In genomic region chr2:197940346-197940745, GRCh38 we compare ENCODE assay signal across 31 cellular contexts.
"Had no signal": no experiment of that assay in that cellular context is flagged by ENCODE, and none has a peak within 500 bp of the region (broad histone marks: within the 10 kb centered on the region; RNA-seq: fewer than 3 reads in every experiment).

No MANE protein-coding gene starts in this region.

- H3K27me3 Mint-ChIP-seq: activated CD4-positive, alpha-beta memory T cell treated with anti-CD3 and anti-CD28 coated beads for 36 hours; activated naive CD4-positive, alpha-beta T cell treated with anti-CD3 and anti-CD28 coated beads, Interleukin-2, amount 10 ng/mL, durations not matched to agents 7 days and 5 days; activated naive CD8-positive, alpha-beta T cell treated with anti-CD3 and anti-CD28 coated beads, Interleukin-2, amount 50 U/mL, for 24 hours had no signal

- H3K4me3 ChIP-seq: ascending aorta, cardiac muscle cell, colonic mucosa, MG63, PC-9 had no signal

- H3K27ac Mint-ChIP-seq: activated B cell treated with CpG ODN at 0.5 μM for 24 hours; activated CD4-positive, alpha-beta memory T cell treated with anti-CD3 and anti-CD28 coated beads for 36 hours; activated naive CD4-positive, alpha-beta T cell treated with anti-CD3 and anti-CD28 coated beads, Interleukin-2, amount 10 ng/mL, durations not matched to agents 7 days and 5 days; activated naive CD8-positive, alpha-beta T cell; activated naive CD8-positive, alpha-beta T cell treated with anti-CD3 and anti-CD28 coated beads, Interleukin-2, amount 50 U/mL, for 24 hours; T-helper 1 cell treated with Interleukin-12 subunit alpha and Interleukin-12 subunit beta and Interleukin-4 antibody, amounts not matched to agents 30 μg/mL and 1 μg/mL, for 36 hours; T-helper 2 cell treated with Interferon-gamma antibody and Interleukin-4, amounts not matched to agents 5 μg/mL and 100 μg/mL, for 36 hours had no signal

- H3K9me3 ChIP-seq: ascending aorta, colonic mucosa, MG63 had no signal

- H3K36me3 Mint-ChIP-seq: activated CD4-positive, alpha-beta memory T cell treated with anti-CD3 and anti-CD28 coated beads for 36 hours; activated naive CD4-positive, alpha-beta T cell treated with anti-CD3 and anti-CD28 coated beads, Interleukin-2, amount 10 ng/mL, durations not matched to agents 7 days and 5 days had no signal

- H3K9me3 Mint-ChIP-seq: activated B cell treated with CpG ODN at 0.5 μM for 24 hours; activated CD4-positive, alpha-beta memory T cell treated with anti-CD3 and anti-CD28 coated beads for 36 hours; activated naive CD4-positive, alpha-beta T cell treated with anti-CD3 and anti-CD28 coated beads, Interleukin-2, amount 10 ng/mL, durations not matched to agents 7 days and 5 days; central memory CD8-positive, alpha-beta T cell; T-helper 1 cell treated with Interleukin-12 subunit alpha and Interleukin-12 subunit beta and Interleukin-4 antibody, amounts not matched to agents 30 μg/mL and 1 μg/mL, for 36 hours had no signal

- DNase-seq: activated B cell treated with CpG ODN at 0.5 μM for 24 hours; activated CD4-positive, alpha-beta memory T cell treated with anti-CD3 and anti-CD28 coated beads for 36 hours; activated CD4-positive, alpha-beta T cell treated with anti-CD3 and anti-CD28 coated beads for 4 hours; activated CD4-positive, alpha-beta T cell treated with anti-CD3 and anti-CD28 coated beads, Interleukin-2, amount 50 U/mL, for 1 hour; activated CD4-positive, CD25-positive, alpha-beta regulatory T cell treated with anti-CD3 and anti-CD28 coated beads, Interleukin-2, amount 50 U/mL, for 72 hours; activated CD8-positive, alpha-beta memory T cell treated with anti-CD3 and anti-CD28 coated beads, Interleukin-2, amount 50 U/mL, for 4 hours; activated effector memory CD4-positive, alpha-beta T cell treated with Interleukin-2 at 50 U/mL for 16 hours; activated naive CD4-positive, alpha-beta T cell treated with anti-CD3 and anti-CD28 coated beads, Interleukin-2, amount 10 ng/mL, durations not matched to agents 7 days and 5 days; activated naive CD8-positive, alpha-beta T cell treated with anti-CD3 and anti-CD28 coated beads, Interleukin-2, amount 50 U/mL, for 24 hours; activated T-cell treated with anti-CD3 and anti-CD28 coated beads for 4 hours; activated T-cell treated with anti-CD3 and anti-CD28 coated beads, Interleukin-2, amount 50 U/mL, for 48 hours; amygdala; colonic mucosa; Kasumi-1; MG63; NCI-H1048; NCI-H1105 treated with DMSO at 0.1 percent for 48 hours; NCI-H1436; NCI-H1694; NCI-H1930; NCI-H345; NCI-H526 treated with DMSO at 0.1 percent for 48 hours; PC-9; SIG-M5 had no signal

- H3K4me1 Mint-ChIP-seq: activated B cell treated with CpG ODN at 0.5 μM for 24 hours; central memory CD8-positive, alpha-beta T cell had no signal

- H3K27me3 ChIP-seq: ascending aorta, colonic mucosa had no signal

- H3K27ac ChIP-seq: ascending aorta, cardiac muscle cell, colonic mucosa, PC-9, RWPE1 had no signal

- H3K4me3 Mint-ChIP-seq: activated B cell treated with CpG ODN at 0.5 μM for 24 hours; activated CD4-positive, alpha-beta memory T cell treated with anti-CD3 and anti-CD28 coated beads for 36 hours; activated naive CD4-positive, alpha-beta T cell treated with anti-CD3 and anti-CD28 coated beads, Interleukin-2, amount 10 ng/mL, durations not matched to agents 7 days and 5 days; activated naive CD8-positive, alpha-beta T cell; activated naive CD8-positive, alpha-beta T cell treated with anti-CD3 and anti-CD28 coated beads, Interleukin-2, amount 50 U/mL, for 24 hours; central memory CD8-positive, alpha-beta T cell; T-helper 1 cell treated with Interleukin-12 subunit alpha and Interleukin-12 subunit beta and Interleukin-4 antibody, amounts not matched to agents 30 μg/mL and 1 μg/mL, for 36 hours; T-helper 2 cell treated with Interferon-gamma antibody and Interleukin-4, amounts not matched to agents 5 μg/mL and 100 μg/mL, for 36 hours had no signal

- H3K36me3 ChIP-seq: ascending aorta, cardiac muscle cell, colonic mucosa, MG63 had no signal
